17 cellular contexts compared by ENCODE assay signal in genomic region chr6:52186480-52186879, GRCh38. TPM values are rescaled to one million over a fixed set of nuclear protein-coding genes. Genes with fewer than 3 reads are reported as not detected.
DNase-seq lines count a peak whose midpoint lies in the region; ATAC-seq lines count a peak whose summit lies in the region.
"Had no signal": no experiment of that assay in that cellular context is flagged by ENCODE, and none has a peak within 500 bp of the region (broad histone marks: within the 10 kb centered on the region; RNA-seq: fewer than 3 reads in every experiment).

No MANE protein-coding gene starts in this region.

- no peaks in the 10 kb centered on the region for H3K27me3 ChIP-seq in effector memory CD4-positive, alpha-beta T cell (replicated peaks; ENCODE audit: control insufficient read depth, insufficient read depth, low read length, poor library complexity, severe bottlenecking)
- H3K27me3 ChIP-seq: BLaER1 treated with 17β-estradiol and CSF1 and Interleukin-3, amounts not matched to agents 10 nM and 100 nM had no signal

- ATAC-seq in GM18868 (IDR thresholded peaks at IDR 0.05; ENCODE audit: unreplicated experiment) (peak; percentile 90), GM21529 (IDR thresholded peaks at IDR 0.05; ENCODE audit: unreplicated experiment) (peak; percentile 94), HG03066 (IDR thresholded peaks at IDR 0.05; ENCODE audit: low read depth, unreplicated experiment) (peak; percentile 79)

- no peaks in the 10 kb centered on the region for H3K4me1 ChIP-seq in effector memory CD4-positive, alpha-beta T cell (ENCODE audit: control insufficient read depth, insufficient read depth, low read length, poor library complexity, severe bottlenecking)

- peak overlapping the region; percentile 7 for H3K4me3 ChIP-seq in effector memory CD4-positive, alpha-beta T cell (ENCODE audit: insufficient read depth, low read depth, low read length, poor library complexity, severe bottlenecking)
- H3K4me3 ChIP-seq: BLaER1 treated with 17β-estradiol and CSF1 and Interleukin-3, amounts not matched to agents 10 nM and 100 nM had no signal

- no peaks in the 10 kb centered on the region for H3K36me3 ChIP-seq in effector memory CD4-positive, alpha-beta T cell (ENCODE audit: control insufficient read depth, insufficient read depth, low read length)
- H3K36me3 ChIP-seq: BLaER1 treated with 17β-estradiol and CSF1 and Interleukin-3, amounts not matched to agents 10 nM and 100 nM had no signal

- H3K9me3 ChIP-seq in effector memory CD4-positive, alpha-beta T cell (ENCODE audit: control insufficient read depth, low read length), result no peaks in the 10 kb centered on the region
- H3K9me3 ChIP-seq: BLaER1 treated with 17β-estradiol and CSF1 and Interleukin-3, amounts not matched to agents 10 nM and 100 nM had no signal

- no peak for DNase-seq in effector memory CD4-positive, alpha-beta T cell
- no peak for DNase-seq in T-helper 1 cell
- DNase-seq in occipital lobe (lab: John Stamatoyannopoulos, UW), result no peak
- no peak for DNase-seq in NCI-H82 (lab: John Stamatoyannopoulos, UW)
- DNase-seq: activated naive CD4-positive, alpha-beta T cell treated with anti-CD3 and anti-CD28 coated beads, Interleukin-2, amount 10 ng/mL, durations not matched to agents 7 days and 5 days; EL; foreskin fibroblast; mesendoderm; substantia nigra; T-helper 9 cell had no signal

- no peak overlapping the region for H3K27ac ChIP-seq in effector memory CD4-positive, alpha-beta T cell (ENCODE audit: insufficient read depth, low read length, poor library complexity, severe bottlenecking)
- H3K27ac ChIP-seq: BLaER1 treated with 17β-estradiol and CSF1 and Interleukin-3, amounts not matched to agents 10 nM and 100 nM had no signal

RNA-seq across cellular contexts. Expression of gene IL17A, which starts 0.3 kb away (rescaled TPM):
- total RNA-seq in occipital lobe, result not detected
- total RNA-seq: bronchial epithelial cell, NCI-H460 had no signal

RNA-seq across cellular contexts. Expression of gene IL17F, which starts 57.8 kb away (rescaled TPM):
- total RNA-seq in occipital lobe, result not detected
- total RNA-seq: bronchial epithelial cell, NCI-H460, RPMI7951 had no signal
